ENCODE assay signal across 34 cellular contexts in the genomic region with DNA sequence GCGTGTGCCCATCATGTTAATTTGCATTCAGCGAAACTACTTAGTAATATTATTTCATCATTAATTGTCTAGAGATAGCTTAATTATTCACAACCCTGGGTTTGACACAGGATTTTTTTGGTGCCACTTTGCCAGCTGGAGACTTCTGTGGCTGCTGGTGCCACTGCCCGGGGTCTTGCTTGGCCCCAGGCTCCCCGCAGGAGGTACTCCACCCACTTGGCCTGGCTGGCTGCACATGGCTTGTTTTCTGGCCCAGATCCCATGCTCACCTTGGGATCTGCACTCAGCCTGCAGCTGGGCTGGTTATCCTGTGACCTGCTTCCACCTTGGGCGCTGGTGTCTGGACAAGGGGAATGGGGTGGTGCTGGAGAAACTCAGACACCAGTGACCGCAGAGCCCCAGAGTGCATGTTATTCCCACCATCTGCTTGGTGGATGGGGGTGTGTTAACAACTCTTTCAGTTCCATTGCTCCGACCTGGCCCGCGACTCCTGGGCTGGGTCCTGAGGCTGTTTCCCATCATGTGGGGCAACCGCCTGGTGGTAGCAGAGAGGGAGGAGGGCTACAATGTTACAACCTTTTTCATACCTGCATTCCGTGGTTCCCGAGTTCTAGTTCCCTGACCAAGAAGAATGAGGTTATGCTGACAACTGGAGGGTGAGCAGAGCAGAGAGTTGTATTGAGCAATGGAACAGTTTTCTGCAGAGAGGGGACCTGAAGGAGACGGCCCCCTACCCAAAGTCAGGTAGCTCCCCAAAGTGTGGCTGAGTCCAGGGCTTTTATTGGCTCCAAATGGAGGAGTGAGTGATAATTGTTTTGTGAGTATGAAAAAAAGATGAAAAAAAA.
"Had no signal": no experiment of that assay in that cellular context is flagged by ENCODE, and none has a peak within 500 bp of the region (broad histone marks: within the 10 kb centered on the region; RNA-seq: fewer than 3 reads in every experiment).

No MANE protein-coding gene starts in this region.

- H3K4me3 Mint-ChIP-seq: activated CD4-positive, alpha-beta memory T cell treated with anti-CD3 and anti-CD28 coated beads, Interleukin-2, amount 10 ng/mL, durations not matched to agents 7 days and 5 days; activated CD8-positive, alpha-beta memory T cell treated with anti-CD3 and anti-CD28 coated beads, Interleukin-2, amount 10 ng/mL, durations not matched to agents 7 days and 5 days; activated naive CD4-positive, alpha-beta T cell treated with anti-CD3 and anti-CD28 coated beads, Interleukin-2, amount 50 U/mL, for 24 hours; activated T-helper 17 cell treated with anti-CD3 and anti-CD28 coated beads, Interleukin-2, amount 50 U/mL, for 72 hours; brain had no signal

- H3K27ac ChIP-seq: RWPE1, WERI-Rb-1 had no signal

- ATAC-seq: activated CD8-positive, alpha-beta memory T cell treated with anti-CD3 and anti-CD28 coated beads, Interleukin-2, amount 10 ng/mL, durations not matched to agents 7 days and 5 days; activated T-helper 17 cell treated with anti-CD3 and anti-CD28 coated beads, Interleukin-2, amount 50 U/mL, for 72 hours; PC-3 had no signal

- H3K27ac Mint-ChIP-seq: activated CD4-positive, alpha-beta memory T cell treated with anti-CD3 and anti-CD28 coated beads, Interleukin-2, amount 10 ng/mL, durations not matched to agents 7 days and 5 days; activated CD8-positive, alpha-beta memory T cell treated with anti-CD3 and anti-CD28 coated beads, Interleukin-2, amount 10 ng/mL, durations not matched to agents 7 days and 5 days; activated naive CD4-positive, alpha-beta T cell treated with anti-CD3 and anti-CD28 coated beads, Interleukin-2, amount 50 U/mL, for 24 hours; activated T-helper 17 cell treated with anti-CD3 and anti-CD28 coated beads, Interleukin-2, amount 50 U/mL, for 72 hours; brain had no signal

- H3K27me3 Mint-ChIP-seq: activated CD4-positive, alpha-beta memory T cell treated with anti-CD3 and anti-CD28 coated beads, Interleukin-2, amount 10 ng/mL, durations not matched to agents 7 days and 5 days; activated CD8-positive, alpha-beta memory T cell treated with anti-CD3 and anti-CD28 coated beads, Interleukin-2, amount 10 ng/mL, durations not matched to agents 7 days and 5 days; activated naive CD4-positive, alpha-beta T cell treated with anti-CD3 and anti-CD28 coated beads, Interleukin-2, amount 50 U/mL, for 24 hours; activated T-helper 17 cell treated with anti-CD3 and anti-CD28 coated beads, Interleukin-2, amount 50 U/mL, for 72 hours; brain had no signal

- DNase-seq: activated CD4-positive, alpha-beta memory T cell treated with anti-CD3 and anti-CD28 coated beads, Interleukin-2, amount 10 ng/mL, durations not matched to agents 7 days and 5 days; activated CD4-positive, alpha-beta T cell treated with anti-CD3 and anti-CD28 coated beads for 1 hour; activated CD4-positive, alpha-beta T cell treated with anti-CD3 and anti-CD28 coated beads for 48 hours; activated CD4-positive, CD25-positive, alpha-beta regulatory T cell; activated CD8-positive, alpha-beta memory T cell treated with anti-CD3 and anti-CD28 coated beads for 24 hours; activated CD8-positive, alpha-beta memory T cell treated with anti-CD3 and anti-CD28 coated beads, Interleukin-2, amount 10 ng/mL, durations not matched to agents 7 days and 5 days; activated CD8-positive, alpha-beta memory T cell treated with anti-CD3 and anti-CD28 coated beads, Interleukin-2, amount 50 U/mL, for 48 hours; activated gamma-delta T cell; activated naive CD4-positive, alpha-beta T cell treated with Interleukin-2 at 50 U/mL for 16 hours; activated T-cell treated with anti-CD3 and anti-CD28 coated beads, Interleukin-2, amount 50 U/mL, for 48 hours; anterior cingulate cortex; caudate nucleus; Karpas-422; KBM-7; NCI-H1105; NCI-H1417 treated with DMSO at 0.1 percent for 48 hours; NCI-H187 treated with DMSO at 0.1 percent for 48 hours; NCI-H2171 treated with DMSO at 0.1 percent for 48 hours; NCI-H226; NCI-H446 treated with DMSO at 0.1 percent for 48 hours; NCI-H524; NCI-H748 treated with DMSO at 0.1 percent for 48 hours; NK-92 treated with Interleukin-12 subunit alpha and Interleukin-12 subunit beta, amount 100 ng/mL, for 24 hours; Right ventricle myocardium superior; SW 1271; T-helper 1 cell; T-helper 2 cell; T-helper 9 cell; WERI-Rb-1 had no signal

- H3K36me3 ChIP-seq: WERI-Rb-1 had no signal

- H3K36me3 Mint-ChIP-seq: activated CD8-positive, alpha-beta memory T cell treated with anti-CD3 and anti-CD28 coated beads, Interleukin-2, amount 10 ng/mL, durations not matched to agents 7 days and 5 days; activated naive CD4-positive, alpha-beta T cell treated with anti-CD3 and anti-CD28 coated beads, Interleukin-2, amount 50 U/mL, for 24 hours; brain had no signal

- H3K4me1 Mint-ChIP-seq: activated CD4-positive, alpha-beta memory T cell treated with anti-CD3 and anti-CD28 coated beads, Interleukin-2, amount 10 ng/mL, durations not matched to agents 7 days and 5 days; activated CD8-positive, alpha-beta memory T cell treated with anti-CD3 and anti-CD28 coated beads, Interleukin-2, amount 10 ng/mL, durations not matched to agents 7 days and 5 days; activated naive CD4-positive, alpha-beta T cell treated with anti-CD3 and anti-CD28 coated beads, Interleukin-2, amount 50 U/mL, for 24 hours; activated T-helper 17 cell treated with anti-CD3 and anti-CD28 coated beads, Interleukin-2, amount 50 U/mL, for 72 hours had no signal
